In the genomic region with DNA sequence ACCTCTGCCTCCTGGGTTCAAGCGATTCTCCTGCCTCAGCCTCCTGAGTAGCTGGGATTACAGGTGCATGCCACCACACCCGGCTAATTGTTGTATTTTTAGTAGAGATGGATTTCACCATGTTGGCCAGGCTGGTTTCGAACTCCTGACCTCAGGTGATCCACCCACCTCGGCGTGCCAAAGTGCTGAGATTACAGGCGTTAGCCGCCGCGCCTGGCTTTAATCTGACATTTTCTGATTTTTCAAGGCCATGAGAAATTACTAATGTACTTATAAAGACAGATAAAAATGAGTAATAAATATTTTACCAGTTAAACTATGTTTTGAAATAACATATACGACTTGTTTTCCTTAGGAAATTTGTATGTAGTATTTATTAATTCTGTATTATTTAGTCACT, we compare ENCODE assay signal across 7 cellular contexts.
DNase-seq lines count a peak whose midpoint lies in the region; ATAC-seq and TF ChIP-seq lines count a peak whose summit lies in the region.
"Not testable (repeated sequence)": the region's sequence is repeated elsewhere in the genome, so short reads cannot be mapped to it uniquely, and the experiment has no call there.

No MANE protein-coding gene starts in this region.

- not testable (repeated sequence) for H3K9me3 Mint-ChIP-seq in chondrocyte (ENCODE audit: low read depth)

- H3K9ac ChIP-seq in IMR-90 (ENCODE audit: low read depth, low read length); muscle layer of colon (ENCODE audit: low read length); rectal smooth muscle tissue (ENCODE audit: low read length): not testable (repeated sequence)

- peak overlapping the region; percentile 44; the same call in 1 of the 2 replicates for H3K4me2 ChIP-seq in IMR-90 (ENCODE audit: low read depth, low read length)

- H3K27me3 Mint-ChIP-seq in chondrocyte (ENCODE audit: low read depth), result not testable (repeated sequence)

- dilution Hi-C loops in IMR-90 (cut with HindIII; ENCODE audit: low sequenced_read_pairs, unreplicated experiment), result not testable (repeated sequence)

- H3K9me3 ChIP-seq in IMR-90 (ENCODE audit: control insufficient read depth, insufficient read depth, low read length); RWPE2 (ENCODE audit: severe bottlenecking); heart left ventricle; muscle layer of colon (ENCODE audit: low read length); thoracic aorta: not testable (repeated sequence)

- H3K4me1 Mint-ChIP-seq in chondrocyte (ENCODE audit: low read depth), result peaks cover 54% of the 10 kb centered on the region

- in situ Hi-C loops in IMR-90 (cut with MboI; ENCODE audit: low sequenced_read_pairs), result not testable (repeated sequence)

- peak overlapping the region; percentile 96; the same call in 1 of the 2 replicates for H2BK20ac ChIP-seq in IMR-90 (ENCODE audit: low read depth, low read length)

- ATAC-seq in IMR-90 (ENCODE audit: low read depth); RWPE2 (ENCODE audit: low read depth); heart left ventricle; thoracic aorta (ENCODE audit: insufficient number of reproducible peaks, low FRiP score, low read depth): not testable (repeated sequence)

- no CpG with 5 or more reads among the region's 10 CpGs for WGBS in IMR-90 (ENCODE audit: extremely low coverage in 2 of 2, insufficient read length in 1 of 2), 2 experiments
- WGBS in heart left ventricle, 4 donors, result 82 to 91% (median 84%) methylated on average over 10 of the region's 10 CpGs

- H3K14ac ChIP-seq in IMR-90 (replicated peaks; ENCODE audit: low read depth, low read length), result not testable (repeated sequence)

- peak overlapping the region; percentile 84 for H3K4ac ChIP-seq in IMR-90 (ENCODE audit: low read depth, low read length)

- peak overlapping the region; percentile 92 for H3K27ac Mint-ChIP-seq in chondrocyte (ENCODE audit: unreplicated experiment)

- H3K27ac ChIP-seq in IMR-90 (ENCODE audit: insufficient read depth, low read length), result peak overlapping the region; percentile 92
- H3K27ac ChIP-seq in RWPE2 (ENCODE audit: poor library complexity, severe bottlenecking), result peak overlapping the region; percentile 48
- peak overlapping the region; percentile 32 to 85 (median 72) for H3K27ac ChIP-seq in heart left ventricle
- H3K27ac ChIP-seq in muscle layer of colon (ENCODE audit: low read depth, low read length), result peak overlapping the region; percentile 3
- peak overlapping the region; percentile 19 for H3K27ac ChIP-seq in rectal smooth muscle tissue (ENCODE audit: low read depth, low read length)
- H3K27ac ChIP-seq in thoracic aorta, result peak overlapping the region; percentile 69 to 88

- H2BK120ac ChIP-seq in IMR-90 (ENCODE audit: low read depth, low read length), result peak overlapping the region; percentile 24; the same call in 1 of the 2 replicates

- H2AK5ac ChIP-seq in IMR-90 (ENCODE audit: low read depth, low read length), result not testable (repeated sequence)

- H3K56ac ChIP-seq in IMR-90 (ENCODE audit: extremely low read depth, insufficient read depth, low read length), result not testable (repeated sequence)

- peak overlapping the region in 1 of 2 experiments; percentile 88; a peak in 1 of 4 replicates for H4K8ac ChIP-seq in IMR-90 (ENCODE audit: low read depth in 2 of 2, low read length in 2 of 2)

- H2AK9ac ChIP-seq in IMR-90 (replicated peaks; ENCODE audit: low read depth, low read length, poor library complexity), result not testable (repeated sequence)

- H2BK15ac ChIP-seq in IMR-90 (ENCODE audit: low read depth, low read length), result not testable (repeated sequence)

- not testable (repeated sequence) for H4K5ac ChIP-seq in IMR-90 (ENCODE audit: low read depth, low read length)

- not testable (repeated sequence) for BruUV-seq in IMR-90 (replicated peaks; lab: Mats Ljungman, UMichigan)

- H3K36me3 ChIP-seq in IMR-90 (ENCODE audit: control insufficient read depth, insufficient read depth, low read length); RWPE2 (ENCODE audit: low read depth); heart left ventricle; muscle layer of colon (ENCODE audit: insufficient read depth, low read length); rectal smooth muscle tissue (ENCODE audit: control insufficient read depth, insufficient read depth, low read length); thoracic aorta: not testable (repeated sequence)

- not testable (repeated sequence) for TF ChIP-seq CTCF in IMR-90 (conservative IDR thresholded peaks at IDR 0.05; ENCODE audit: low read depth, low read length); RWPE2 (IDR thresholded peaks at IDR 0.05; ENCODE audit: poor library complexity, severe bottlenecking); chondrocyte (IDR thresholded peaks at IDR 0.05); heart left ventricle (IDR thresholded peaks at IDR 0.05); thoracic aorta (IDR thresholded peaks at IDR 0.05)

- not testable (repeated sequence) for TF ChIP-seq RAD21 in IMR-90 (IDR thresholded peaks at IDR 0.05; ENCODE audit: low read length)

- CTCF ChIA-PET in IMR-90 (lab: Yijun Ruan, JAX), result interaction anchor here (0.6 to 0.8 kb wide), 2 partner anchors 10 to 168 kb away, joined by 3 read pairs; no protein-coding TSS in a partner anchor

- intact Hi-C loops in IMR-90 (cut with micrococcal nuclease) (loop anchor here (10.0 kb wide), 1 partner anchor 149 kb away; no protein-coding TSS in a partner anchor), heart left ventricle (cut with DNase I) (loop anchor here in 3 of 10 donors (5.0 to 10.0 kb wide), 4 partner anchors 46 to 121 kb away; no protein-coding TSS in a partner anchor)

- H4K20me1 ChIP-seq in IMR-90 (ENCODE audit: insufficient read depth, low read length), result not testable (repeated sequence)

- H3K4me3 Mint-ChIP-seq in chondrocyte (ENCODE audit: unreplicated experiment), result peak overlapping the region; percentile 66

- peaks cover 7 to 18% of the 10 kb centered on the region in 2 experiments for H3K79me1 ChIP-seq in IMR-90 (ENCODE audit: low read depth in 1 of 2, low read length in 2 of 2)

- H3K4me3 ChIP-seq in IMR-90 (ENCODE audit: insufficient read depth, low read depth, low read length); RWPE2 (ENCODE audit: severe bottlenecking); muscle layer of colon (ENCODE audit: low read depth in 1 of 2, low read length in 2 of 2); rectal smooth muscle tissue (ENCODE audit: low read length): not testable (repeated sequence)
- H3K4me3 ChIP-seq in heart left ventricle (peak overlapping the region in 7 of 12 donors; percentile 53 to 64 (median 57)), thoracic aorta (peak overlapping the region; percentile 78)

- not testable (repeated sequence) for H2AFZ ChIP-seq in IMR-90 (replicated peaks; ENCODE audit: low read length, poor library complexity)

- TF ChIP-seq POLR2A in IMR-90 (IDR thresholded peaks at IDR 0.05; ENCODE audit: low read depth, low read length); heart left ventricle (IDR thresholded peaks at IDR 0.05): not testable (repeated sequence)

- H4K91ac ChIP-seq in IMR-90 (ENCODE audit: insufficient read depth, low read depth, low read length), result not testable (repeated sequence)

- not testable (repeated sequence) for DNase-seq in IMR-90; RWPE2 (ENCODE audit: low spot score); chondrocyte (ENCODE audit: low spot score); heart left ventricle; thoracic aorta (ENCODE audit: low spot score)

- not testable (repeated sequence) for H3K27me3 ChIP-seq in IMR-90 (ENCODE audit: control insufficient read depth, insufficient read depth, low read length); RWPE2 (ENCODE audit: insufficient read depth, poor library complexity, severe bottlenecking); heart left ventricle; muscle layer of colon (ENCODE audit: control insufficient read depth in 1 of 2, insufficient read depth in 2 of 2, low read length in 2 of 2); rectal smooth muscle tissue (ENCODE audit: control insufficient read depth, insufficient read depth, low read length); thoracic aorta (replicated peaks; ENCODE audit: insufficient read depth)

- not testable (repeated sequence) for H3K9me1 ChIP-seq in IMR-90 (ENCODE audit: insufficient read depth, low read length)

- peak overlapping the region; percentile 45; the same call in 1 of the 2 replicates for H3K18ac ChIP-seq in IMR-90 (ENCODE audit: low read depth, low read length)

- not testable (repeated sequence) for H3K36me3 Mint-ChIP-seq in chondrocyte (ENCODE audit: low read depth)

- H3K23ac ChIP-seq in IMR-90 (ENCODE audit: low read depth, low read length), result not testable (repeated sequence)

- POLR2A ChIA-PET in IMR-90 (lab: Charles Lee; ENCODE audit: unreplicated experiment), result interaction anchor here (0.6 to 0.8 kb wide), 3 partner anchors 13 to 477 kb away, joined by 3 to 8 read pairs (median 3); no protein-coding TSS in a partner anchor

- not testable (repeated sequence) for H3K4me1 ChIP-seq in IMR-90 (ENCODE audit: control insufficient read depth, insufficient read depth, low read length); muscle layer of colon (ENCODE audit: insufficient read depth, low read length); rectal smooth muscle tissue (ENCODE audit: control insufficient read depth, insufficient read depth, low read length)
- peaks cover 34% of the 10 kb centered on the region for H3K4me1 ChIP-seq in RWPE2 (ENCODE audit: insufficient read depth, poor library complexity, severe bottlenecking)
- H3K4me1 ChIP-seq in heart left ventricle, result peaks cover 0 to 70% (median 42%) of the 10 kb centered on the region in 12 donors
- H3K4me1 ChIP-seq in thoracic aorta (ENCODE audit: control insufficient read depth in 1 of 2, low read depth in 2 of 2), result peaks cover 29 to 43% of the 10 kb centered on the region in 2 donors

- peak overlapping the region; percentile 94 for H2BK5ac ChIP-seq in IMR-90 (ENCODE audit: low read depth, low read length, poor library complexity, severe bottlenecking)

TF ChIP-seq in IMR-90, 13 proteins besides CTCF, POLR2A, EP300 and RAD21:
- TF ChIP-seq BHLHE40 (IDR thresholded peaks at IDR 0.05; ENCODE audit: low read depth, low read length), result peak; percentile 69
TF ChIP-seq in IMR-90: peak in this region for 1; not testable (repeated sequence) for 12.

Comparison
In these comparisons a context has a peak if more than half of its experiments do, and no peak if none do; other contexts are left out.
1. H3K27ac ChIP-seq: peak in every context shown above with its lines; median percentile 92 in IMR-90; 78 in thoracic aorta; 72 in heart left ventricle; 48 in RWPE2; 19 in rectal smooth muscle tissue; 3 in muscle layer of colon.